ENCODE assay signal across 23 cellular contexts in the genomic region with DNA sequence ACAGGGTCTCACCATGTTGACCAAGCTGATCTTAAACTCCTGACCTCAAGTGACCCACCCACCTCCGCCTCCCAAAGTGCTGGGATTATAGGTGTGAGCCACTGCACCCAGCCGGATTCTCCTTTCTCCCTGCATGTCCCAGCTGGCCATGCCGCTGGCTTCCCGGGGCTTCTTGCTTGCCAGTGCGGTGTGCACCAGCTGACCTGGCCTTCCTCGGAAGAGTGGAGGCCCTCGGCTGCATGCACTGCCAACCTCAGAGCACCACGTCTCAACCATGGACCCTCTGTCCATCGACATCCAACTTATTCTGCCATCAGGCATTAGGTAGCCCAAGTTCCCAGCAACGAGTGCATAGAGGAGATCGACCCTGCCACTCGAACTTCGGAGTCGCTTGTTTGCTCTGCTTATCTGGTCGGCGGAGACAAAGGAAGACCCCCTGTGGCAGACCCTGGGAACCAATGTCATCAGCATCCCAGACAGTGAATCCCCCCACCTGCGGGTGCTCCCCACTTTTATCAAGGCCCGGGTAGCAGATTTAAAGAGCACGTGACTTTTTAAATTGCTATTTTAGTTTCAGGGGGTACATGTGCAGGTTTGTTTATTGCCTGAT.
"Had no signal": no experiment of that assay in that cellular context is flagged by ENCODE, and none has a peak within 500 bp of the region (broad histone marks: within the 10 kb centered on the region; RNA-seq: fewer than 3 reads in every experiment).

No MANE protein-coding gene starts in this region.

- H3K27ac Mint-ChIP-seq: dendritic cell treated with granulocyte-macrophage colony-stimulating factor and Interleukin-4, amounts not matched to agents 40 ng/mL and 50 ng/mL, for 4 days; natural killer cell; progenitor cell of endocrine pancreas; stimulated activated effector memory CD8-positive, alpha-beta T cell treated with anti-CD3 and anti-CD28 coated beads, Interleukin-12 subunit alpha, Interleukin-12 subunit beta, amount 100 ng/mL, for 72 hours; type B pancreatic cell had no signal

- H3K27ac ChIP-seq: colonic mucosa, esophagus muscularis mucosa, foreskin keratinocyte, gastroesophageal sphincter, heart left ventricle, hepatocyte, lower lobe of right lung, parathyroid adenoma, stomach, tibial artery had no signal

- H3K36me3 Mint-ChIP-seq: natural killer cell; stimulated activated effector memory CD8-positive, alpha-beta T cell treated with anti-CD3 and anti-CD28 coated beads, Interleukin-12 subunit alpha, Interleukin-12 subunit beta, amount 100 ng/mL, for 72 hours; type B pancreatic cell had no signal

- FAIRE-seq: endothelial cell of umbilical vein, islet of Langerhans had no signal

- H3K9me3 Mint-ChIP-seq: stimulated activated effector memory CD8-positive, alpha-beta T cell treated with anti-CD3 and anti-CD28 coated beads, Interleukin-12 subunit alpha, Interleukin-12 subunit beta, amount 100 ng/mL, for 72 hours; type B pancreatic cell had no signal

- H2AFZ ChIP-seq: hepatocyte, parathyroid adenoma had no signal

- H3K4me2 ChIP-seq: hepatocyte, smooth muscle cell had no signal

- H3K27me3 Mint-ChIP-seq: dendritic cell treated with granulocyte-macrophage colony-stimulating factor and Interleukin-4, amounts not matched to agents 40 ng/mL and 50 ng/mL, for 4 days had no signal

- DNase-seq: colonic mucosa; effector CD8-positive, alpha-beta T cell; natural killer cell; stimulated activated CD4-positive, alpha-beta T cell treated with anti-CD3 and anti-CD28 coated beads, Interleukin-2, amount 100 ng/mL, for 24 hours; stimulated activated CD4-positive, alpha-beta T cell treated with anti-CD3 and anti-CD28 coated beads, Interleukin-4, amount 100 ng/mL, for 24 hours; stimulated activated naive CD4-positive, alpha-beta T cell treated with Interleukin-2 at 50 U/mL for 16 hours; stomach; tibial artery had no signal

- H3K9ac ChIP-seq: parathyroid adenoma had no signal

- ATAC-seq: foreskin keratinocyte; gastroesophageal sphincter; natural killer cell; sciatic nerve; stimulated activated effector memory CD8-positive, alpha-beta T cell treated with anti-CD3 and anti-CD28 coated beads, Interleukin-12 subunit alpha, Interleukin-12 subunit beta, amount 100 ng/mL, for 72 hours had no signal

- H3K4me3 Mint-ChIP-seq: dendritic cell treated with granulocyte-macrophage colony-stimulating factor and Interleukin-4, amounts not matched to agents 40 ng/mL and 50 ng/mL, for 4 days; natural killer cell; stimulated activated effector memory CD8-positive, alpha-beta T cell treated with anti-CD3 and anti-CD28 coated beads, Interleukin-12 subunit alpha, Interleukin-12 subunit beta, amount 100 ng/mL, for 72 hours; type B pancreatic cell had no signal

- H3K4me3 ChIP-seq: colonic mucosa, esophagus muscularis mucosa, gastroesophageal sphincter, heart left ventricle, hepatocyte, lower lobe of right lung, smooth muscle cell, stomach, tibial artery had no signal

- H3K4me1 ChIP-seq: colonic mucosa, esophagus muscularis mucosa, gastroesophageal sphincter, heart left ventricle, lower lobe of right lung, parathyroid adenoma, tibial artery had no signal

- H3K27me3 ChIP-seq: colonic mucosa, foreskin keratinocyte, heart left ventricle, hepatocyte had no signal

- H3K4me1 Mint-ChIP-seq: natural killer cell; stimulated activated effector memory CD8-positive, alpha-beta T cell treated with anti-CD3 and anti-CD28 coated beads, Interleukin-12 subunit alpha, Interleukin-12 subunit beta, amount 100 ng/mL, for 72 hours had no signal

- H3K9me3 ChIP-seq: colonic mucosa, esophagus muscularis mucosa, gastroesophageal sphincter, heart left ventricle, lower lobe of right lung had no signal

- H3K36me3 ChIP-seq: colonic mucosa, esophagus muscularis mucosa, gastroesophageal sphincter, heart left ventricle, lower lobe of right lung, stomach, tibial artery had no signal
